Comparison of ENCODE assay signal across 8 cellular contexts in the genomic region with DNA sequence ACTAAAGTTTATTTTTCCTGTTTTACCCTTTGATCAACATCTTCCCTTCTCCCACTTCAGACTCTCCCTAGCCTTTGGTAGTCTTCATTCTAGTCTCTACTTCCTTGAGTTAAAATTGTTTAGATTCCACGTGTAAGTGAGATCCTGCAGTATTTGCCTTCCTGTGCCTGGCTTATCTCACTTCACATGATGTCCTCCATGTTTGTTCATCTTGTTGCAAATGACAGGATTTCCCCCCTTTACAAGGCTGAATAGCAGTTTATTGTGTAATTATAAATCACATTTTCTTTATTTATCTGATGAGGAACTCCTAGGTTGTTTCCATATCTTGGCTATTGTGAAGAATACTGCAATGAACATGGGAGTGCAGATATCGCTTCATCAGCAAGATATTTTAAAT.
"Had no signal": no experiment of that assay in that cellular context is flagged by ENCODE, and none has a peak within 500 bp of the region (broad histone marks: within the 10 kb centered on the region; RNA-seq: fewer than 3 reads in every experiment).

No MANE protein-coding gene starts in this region.

- H3K9me3 Mint-ChIP-seq: GM23338, H9 had no signal

- H3K27me3 Mint-ChIP-seq: IgD-negative memory B cell had no signal

- H3K27ac Mint-ChIP-seq: GM23338, H9, IgD-negative memory B cell had no signal

- DNase-seq: H9, HCEC 1CT, KBM-7 had no signal

- H3K4me3 Mint-ChIP-seq: GM23338, H9, IgD-negative memory B cell had no signal

- H3K4me2 ChIP-seq: GM23338 had no signal

- H3K4me3 ChIP-seq: GM23338 had no signal

- H3K27ac ChIP-seq: HL-60 had no signal

- FAIRE-seq: H1, H54 had no signal

- H2AFZ ChIP-seq: GM23338 had no signal

- H3K36me3 Mint-ChIP-seq: IgD-negative memory B cell had no signal

- H3K4me1 Mint-ChIP-seq: GM23338, H9, IgD-negative memory B cell had no signal

- ATAC-seq: GM23338 had no signal
